8 cellular contexts compared by ENCODE assay signal in genomic region chrX:49186125-49187027, GRCh38. TPM values are rescaled to one million over a fixed set of nuclear protein-coding genes. Genes with fewer than 3 reads are reported as not detected.
DNase-seq lines count a peak whose midpoint lies in the region; ATAC-seq and TF ChIP-seq lines count a peak whose summit lies in the region.

Gene PRICKLE3 (minus strand): TSS chrX:49186373. CDS start chrX:49186297, 76 bp downstream.

- CTCF ChIA-PET in RWPE1 (lab: Yijun Ruan, JAX): no interaction called here
- CTCF ChIA-PET in activated naive CD4-positive, alpha-beta T cell treated with anti-CD3 and anti-CD28 coated beads, Interleukin-2, amount 10 ng/mL, durations not matched to agents 7 days and 5 days (lab: Charles Lee): no interaction called here

- H3K9me3 Mint-ChIP-seq in activated naive CD4-positive, alpha-beta T cell treated with anti-CD3 and anti-CD28 coated beads, Interleukin-2, amount 10 ng/mL, durations not matched to agents 7 days and 5 days: no peaks in the 10 kb centered on the region

- H3K27me3 Mint-ChIP-seq in activated naive CD4-positive, alpha-beta T cell treated with anti-CD3 and anti-CD28 coated beads, Interleukin-2, amount 10 ng/mL, durations not matched to agents 7 days and 5 days: no peaks in the 10 kb centered on the region

- intact Hi-C loops in Right ventricle myocardium inferior (cut with DNase I) (no loop called here), posterior vena cava (cut with DNase I) (no loop called here)

- POLR2A ChIA-PET in RWPE1 (lab: Yijun Ruan, JAX; ENCODE audit: low non-redundant PET): no interaction called here

- peak within 1 kb of the TSS; percentile 83 for H3K4me3 Mint-ChIP-seq in activated naive CD4-positive, alpha-beta T cell treated with anti-CD3 and anti-CD28 coated beads, Interleukin-2, amount 10 ng/mL, durations not matched to agents 7 days and 5 days

- peak within 1 kb of the TSS; percentile 73 for H3K27ac Mint-ChIP-seq in activated naive CD4-positive, alpha-beta T cell treated with anti-CD3 and anti-CD28 coated beads, Interleukin-2, amount 10 ng/mL, durations not matched to agents 7 days and 5 days

- ATAC-seq in Right ventricle myocardium inferior (peak; percentile 40), HG02870 (IDR thresholded peaks at IDR 0.05; ENCODE audit: unreplicated experiment) (no peak)

- peaks cover 10% of the 10 kb centered on the region for H3K36me3 Mint-ChIP-seq in activated naive CD4-positive, alpha-beta T cell treated with anti-CD3 and anti-CD28 coated beads, Interleukin-2, amount 10 ng/mL, durations not matched to agents 7 days and 5 days

- peak; percentile 40 for TF ChIP-seq CTCF in RWPE1 (conservative IDR thresholded peaks at IDR 0.05; ENCODE audit: low read depth)

- DNase-seq in NCI-H2081 (lab: John Stamatoyannopoulos, UW) (peak; percentile 30 to 65), NCI-H2081 treated with DMSO at 0.1 percent for 48 hours (lab: John Stamatoyannopoulos, UW) (no peak), HuH-7.5 (ENCODE audit: low spot score) (peak; percentile 91), RWPE1 (ENCODE audit: low spot score) (no peak), Right ventricle myocardium inferior (ENCODE audit: missing footprints) (peak; percentile 93), posterior vena cava (ENCODE audit: low spot score) (peak; percentile 94)
- peak; percentile 84 for DNase-seq in activated naive CD4-positive, alpha-beta T cell treated with anti-CD3 and anti-CD28 coated beads, Interleukin-2, amount 10 ng/mL, durations not matched to agents 7 days and 5 days

- peak within 1 kb of the TSS; percentile 93 for H3K27ac ChIP-seq in RWPE1

- H3K4me1 Mint-ChIP-seq in activated naive CD4-positive, alpha-beta T cell treated with anti-CD3 and anti-CD28 coated beads, Interleukin-2, amount 10 ng/mL, durations not matched to agents 7 days and 5 days: peaks cover 44% of the 10 kb centered on the region

RNA-seq across cellular contexts. Expression of gene PRICKLE3, which starts in this region (rescaled TPM):
- total RNA-seq in Right ventricle myocardium inferior (15.1 TPM), posterior vena cava (1 to 10 TPM; 7.3 to 8.0 TPM)

Comparison
In these comparisons a context has a peak if more than half of its experiments do, and no peak if none do; other contexts are left out.
1. DNase-seq: peak in NCI-H2081 (2 of 2), HuH-7.5 (single experiment), activated naive CD4-positive, alpha-beta T cell treated with anti-CD3 and anti-CD28 coated beads, Interleukin-2, amount 10 ng/mL, durations not matched to agents 7 days and 5 days (single experiment), Right ventricle myocardium inferior (single experiment) and posterior vena cava (single experiment); none in NCI-H2081 treated with DMSO at 0.1 percent for 48 hours (single experiment) and RWPE1 (single experiment).